In the genomic region with DNA sequence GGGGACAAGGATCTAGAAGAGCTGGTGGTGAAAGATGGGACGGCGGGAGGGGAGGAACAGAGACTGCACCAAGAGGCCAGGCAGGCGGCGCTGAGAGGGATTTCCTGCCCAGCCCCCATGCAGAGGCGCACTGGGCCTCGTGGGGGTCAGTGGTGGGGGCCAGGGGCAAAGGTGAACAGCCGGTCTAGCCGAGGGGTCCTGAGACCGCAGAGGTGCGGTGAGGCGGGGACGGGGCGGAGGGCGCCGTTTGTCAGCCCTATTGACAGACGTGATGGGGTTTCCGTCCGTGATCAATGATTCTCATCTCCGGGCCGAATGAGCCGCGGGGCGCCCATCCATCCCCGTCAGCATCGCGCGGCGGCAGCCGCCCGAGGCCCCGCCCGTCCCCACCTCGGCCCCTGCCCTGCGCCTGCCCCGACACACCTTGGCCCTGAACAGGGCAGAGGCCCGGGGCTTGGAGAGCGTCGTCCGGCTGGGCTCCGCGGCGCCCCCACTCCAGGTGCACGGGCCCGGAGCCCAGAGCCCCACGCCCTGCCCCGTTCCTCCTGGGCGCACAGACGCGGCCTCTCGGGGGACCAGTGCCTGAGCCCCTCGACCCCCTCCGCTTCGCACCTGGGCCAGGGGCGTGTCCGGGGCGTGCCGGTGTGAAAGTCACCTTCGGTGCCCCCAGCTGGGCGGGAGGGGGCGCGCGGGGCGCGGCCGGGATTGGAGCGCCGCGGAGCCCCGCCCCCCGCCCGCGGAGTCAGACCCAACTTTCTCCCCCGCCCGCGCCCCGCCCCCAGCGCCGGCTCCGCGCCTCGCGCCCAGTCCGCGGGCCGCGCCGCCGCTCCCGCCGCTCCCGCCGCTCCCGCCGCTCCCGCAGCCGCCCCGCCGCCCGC, we compare ENCODE assay signal across 8 cellular contexts. TPM values are rescaled to one million over a fixed set of nuclear protein-coding genes. Genes with fewer than 3 reads are reported as not detected.
A peak's percentile ranks its signal among the peaks of the same experiment; 100 is the strongest.
DNase-seq lines count a peak whose midpoint lies in the region; TF ChIP-seq lines count a peak whose summit lies in the region.

Gene NXPH4 (plus strand): TSS at position 781 of the 878 bp plus-strand sequence. CDS start 176 bp downstream, outside the sequence.

- CTCF ChIA-PET in AG04449 (lab: Yijun Ruan, JAX), result interaction anchor here (2.2 to 11.4 kb wide), 5 partner anchors 11 to 26 kb away, joined by 10 to 393 read pairs (median 54); partner anchors contain the start of gene SHMT2

- intact Hi-C loops in ascending aorta (cut with DNase I), result no loop called here

- H3K27ac ChIP-seq in ascending aorta, result no peak within 1 kb of the TSS

- DNase-seq in AG04449 (ENCODE audit: low read depth, low spot score) (no peak), GM20000 (ENCODE audit: low spot score) (peak; percentile 88), RPMI8226 (peak; percentile 86), ascending aorta (ENCODE audit: low spot score in 2 of 2) (no peak), islet precursor cell (peak; percentile 80), SIG-M5 (lab: John Stamatoyannopoulos, UW) (no peak), amniotic stem cell (lab: John Stamatoyannopoulos, UW) (no peak)
- peak; percentile 58 for DNase-seq in stimulated activated naive CD4-positive, alpha-beta T cell treated with Interleukin-2 at 50 U/mL for 16 hours (lab: John Stamatoyannopoulos, UW)

- no peaks in the 10 kb centered on the region for H3K27me3 ChIP-seq in ascending aorta

- H3K4me3 ChIP-seq in AG04449 (ENCODE audit: low read depth, low read length) (peak within 1 kb of the TSS; percentile 54), ascending aorta (peak within 1 kb of the TSS; percentile 61 to 70)

- TF ChIP-seq CTCF in AG04449 (IDR thresholded peaks at IDR 0.05; ENCODE audit: insufficient read depth, low read length, missing control alignments) (no peak), GM20000 (IDR thresholded peaks at IDR 0.05; ENCODE audit: extremely low read depth, missing control alignments) (peak; percentile 25), ascending aorta (IDR thresholded peaks at IDR 0.05) (no peak)

- peaks cover 13 to 35% of the 10 kb centered on the region in 2 donors for H3K4me1 ChIP-seq in ascending aorta

- POLR2A ChIA-PET in AG04449 (lab: Yijun Ruan, JAX), result interaction anchor here (1.0 to 1.4 kb wide), 4 partner anchors 14 to 25 kb away, joined by 3 to 9 read pairs (median 4); partner anchors contain the start of gene SHMT2

- no peaks in the 10 kb centered on the region for H3K9me3 ChIP-seq in ascending aorta

- H3K36me3 ChIP-seq in ascending aorta, result peaks cover 10 to 14% of the 10 kb centered on the region in 2 donors

RNA-seq across cellular contexts. Expression of gene NXPH4, which starts in this region (rescaled TPM):
- not detected for total RNA-seq in ascending aorta

Comparison
In these comparisons a context has a peak if more than half of its experiments do, and no peak if none do; other contexts are left out.
1. DNase-seq: peak in GM20000 (single experiment), RPMI8226 (single experiment), islet precursor cell (single experiment) and stimulated activated naive CD4-positive, alpha-beta T cell treated with Interleukin-2 at 50 U/mL for 16 hours (single experiment); none in AG04449 (single experiment), ascending aorta (0 of 2), SIG-M5 (single experiment) and amniotic stem cell (single experiment).